In the genomic region with DNA sequence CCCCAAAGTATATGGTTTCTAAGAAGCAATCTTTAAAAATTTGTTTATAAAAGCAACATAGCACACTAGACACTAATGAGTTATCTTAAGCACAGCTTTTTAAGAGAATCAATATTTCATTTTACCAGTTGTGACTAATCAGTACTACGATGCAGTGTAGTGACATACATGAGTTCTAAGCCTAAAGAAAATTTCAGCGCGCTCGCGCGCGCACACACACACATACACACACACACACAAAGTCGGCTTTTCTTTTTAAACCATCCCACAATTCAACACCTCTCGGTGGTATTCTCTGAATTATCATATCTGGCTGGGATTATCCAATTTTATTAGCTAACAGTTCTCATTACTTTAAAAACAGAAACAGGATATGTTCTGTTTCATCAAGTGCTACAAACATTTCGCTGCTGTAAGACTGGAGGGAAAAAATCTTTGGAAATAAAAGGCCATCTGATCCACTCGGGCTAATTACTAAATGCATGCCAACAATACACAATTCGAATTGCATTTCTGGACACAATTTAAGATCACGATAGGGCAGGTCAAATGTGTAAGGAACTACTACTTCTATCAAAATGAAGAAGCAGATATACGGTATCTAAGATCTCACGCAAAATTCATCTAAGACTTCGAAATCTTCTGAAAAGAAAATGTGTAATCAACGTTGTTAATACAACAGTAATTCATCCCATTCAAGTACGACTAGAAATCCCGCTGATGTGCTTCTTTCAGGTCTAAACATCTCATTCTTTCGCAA, we compare ENCODE assay signal across 1 cellular context.
TF ChIP-seq lines count a peak whose summit lies in the region.

No MANE protein-coding gene starts in this region.

TF ChIP-seq in K562, 482 proteins besides CTCF, POLR2A, EP300 and RAD21 (continued from another document and continues in another):
- TF ChIP-seq, protein P1, sequence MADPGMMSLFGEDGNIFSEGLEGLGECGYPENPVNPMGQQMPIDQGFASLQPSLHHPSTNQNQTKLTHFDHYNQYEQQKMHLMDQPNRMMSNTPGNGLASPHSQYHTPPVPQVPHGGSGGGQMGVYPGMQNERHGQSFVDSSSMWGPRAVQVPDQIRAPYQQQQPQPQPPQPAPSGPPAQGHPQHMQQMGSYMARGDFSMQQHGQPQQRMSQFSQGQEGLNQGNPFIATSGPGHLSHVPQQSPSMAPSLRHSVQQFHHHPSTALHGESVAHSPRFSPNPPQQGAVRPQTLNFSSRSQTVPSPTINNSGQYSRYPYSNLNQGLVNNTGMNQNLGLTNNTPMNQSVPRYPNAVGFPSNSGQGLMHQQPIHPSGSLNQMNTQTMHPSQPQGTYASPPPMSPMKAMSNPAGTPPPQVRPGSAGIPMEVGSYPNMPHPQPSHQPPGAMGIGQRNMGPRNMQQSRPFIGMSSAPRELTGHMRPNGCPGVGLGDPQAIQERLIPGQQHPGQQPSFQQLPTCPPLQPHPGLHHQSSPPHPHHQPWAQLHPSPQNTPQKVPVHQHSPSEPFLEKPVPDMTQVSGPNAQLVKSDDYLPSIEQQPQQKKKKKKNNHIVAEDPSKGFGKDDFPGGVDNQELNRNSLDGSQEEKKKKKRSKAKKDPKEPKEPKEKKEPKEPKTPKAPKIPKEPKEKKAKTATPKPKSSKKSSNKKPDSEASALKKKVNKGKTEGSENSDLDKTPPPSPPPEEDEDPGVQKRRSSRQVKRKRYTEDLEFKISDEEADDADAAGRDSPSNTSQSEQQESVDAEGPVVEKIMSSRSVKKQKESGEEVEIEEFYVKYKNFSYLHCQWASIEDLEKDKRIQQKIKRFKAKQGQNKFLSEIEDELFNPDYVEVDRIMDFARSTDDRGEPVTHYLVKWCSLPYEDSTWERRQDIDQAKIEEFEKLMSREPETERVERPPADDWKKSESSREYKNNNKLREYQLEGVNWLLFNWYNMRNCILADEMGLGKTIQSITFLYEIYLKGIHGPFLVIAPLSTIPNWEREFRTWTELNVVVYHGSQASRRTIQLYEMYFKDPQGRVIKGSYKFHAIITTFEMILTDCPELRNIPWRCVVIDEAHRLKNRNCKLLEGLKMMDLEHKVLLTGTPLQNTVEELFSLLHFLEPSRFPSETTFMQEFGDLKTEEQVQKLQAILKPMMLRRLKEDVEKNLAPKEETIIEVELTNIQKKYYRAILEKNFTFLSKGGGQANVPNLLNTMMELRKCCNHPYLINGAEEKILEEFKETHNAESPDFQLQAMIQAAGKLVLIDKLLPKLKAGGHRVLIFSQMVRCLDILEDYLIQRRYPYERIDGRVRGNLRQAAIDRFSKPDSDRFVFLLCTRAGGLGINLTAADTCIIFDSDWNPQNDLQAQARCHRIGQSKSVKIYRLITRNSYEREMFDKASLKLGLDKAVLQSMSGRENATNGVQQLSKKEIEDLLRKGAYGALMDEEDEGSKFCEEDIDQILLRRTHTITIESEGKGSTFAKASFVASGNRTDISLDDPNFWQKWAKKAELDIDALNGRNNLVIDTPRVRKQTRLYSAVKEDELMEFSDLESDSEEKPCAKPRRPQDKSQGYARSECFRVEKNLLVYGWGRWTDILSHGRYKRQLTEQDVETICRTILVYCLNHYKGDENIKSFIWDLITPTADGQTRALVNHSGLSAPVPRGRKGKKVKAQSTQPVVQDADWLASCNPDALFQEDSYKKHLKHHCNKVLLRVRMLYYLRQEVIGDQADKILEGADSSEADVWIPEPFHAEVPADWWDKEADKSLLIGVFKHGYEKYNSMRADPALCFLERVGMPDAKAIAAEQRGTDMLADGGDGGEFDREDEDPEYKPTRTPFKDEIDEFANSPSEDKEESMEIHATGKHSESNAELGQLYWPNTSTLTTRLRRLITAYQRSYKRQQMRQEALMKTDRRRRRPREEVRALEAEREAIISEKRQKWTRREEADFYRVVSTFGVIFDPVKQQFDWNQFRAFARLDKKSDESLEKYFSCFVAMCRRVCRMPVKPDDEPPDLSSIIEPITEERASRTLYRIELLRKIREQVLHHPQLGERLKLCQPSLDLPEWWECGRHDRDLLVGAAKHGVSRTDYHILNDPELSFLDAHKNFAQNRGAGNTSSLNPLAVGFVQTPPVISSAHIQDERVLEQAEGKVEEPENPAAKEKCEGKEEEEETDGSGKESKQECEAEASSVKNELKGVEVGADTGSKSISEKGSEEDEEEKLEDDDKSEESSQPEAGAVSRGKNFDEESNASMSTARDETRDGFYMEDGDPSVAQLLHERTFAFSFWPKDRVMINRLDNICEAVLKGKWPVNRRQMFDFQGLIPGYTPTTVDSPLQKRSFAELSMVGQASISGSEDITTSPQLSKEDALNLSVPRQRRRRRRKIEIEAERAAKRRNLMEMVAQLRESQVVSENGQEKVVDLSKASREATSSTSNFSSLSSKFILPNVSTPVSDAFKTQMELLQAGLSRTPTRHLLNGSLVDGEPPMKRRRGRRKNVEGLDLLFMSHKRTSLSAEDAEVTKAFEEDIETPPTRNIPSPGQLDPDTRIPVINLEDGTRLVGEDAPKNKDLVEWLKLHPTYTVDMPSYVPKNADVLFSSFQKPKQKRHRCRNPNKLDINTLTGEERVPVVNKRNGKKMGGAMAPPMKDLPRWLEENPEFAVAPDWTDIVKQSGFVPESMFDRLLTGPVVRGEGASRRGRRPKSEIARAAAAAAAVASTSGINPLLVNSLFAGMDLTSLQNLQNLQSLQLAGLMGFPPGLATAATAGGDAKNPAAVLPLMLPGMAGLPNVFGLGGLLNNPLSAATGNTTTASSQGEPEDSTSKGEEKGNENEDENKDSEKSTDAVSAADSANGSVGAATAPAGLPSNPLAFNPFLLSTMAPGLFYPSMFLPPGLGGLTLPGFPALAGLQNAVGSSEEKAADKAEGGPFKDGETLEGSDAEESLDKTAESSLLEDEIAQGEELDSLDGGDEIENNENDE (IDR thresholded peaks at IDR 0.05; ENCODE audit: low read depth, low read length) = no peak
- TF ChIP-seq, protein P2, sequence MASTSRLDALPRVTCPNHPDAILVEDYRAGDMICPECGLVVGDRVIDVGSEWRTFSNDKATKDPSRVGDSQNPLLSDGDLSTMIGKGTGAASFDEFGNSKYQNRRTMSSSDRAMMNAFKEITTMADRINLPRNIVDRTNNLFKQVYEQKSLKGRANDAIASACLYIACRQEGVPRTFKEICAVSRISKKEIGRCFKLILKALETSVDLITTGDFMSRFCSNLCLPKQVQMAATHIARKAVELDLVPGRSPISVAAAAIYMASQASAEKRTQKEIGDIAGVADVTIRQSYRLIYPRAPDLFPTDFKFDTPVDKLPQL (IDR thresholded peaks at IDR 0.05; ENCODE audit: extremely low read depth, insufficient read length) = no peak
- TF ChIP-seq ZKSCAN3 (CRISPR knock-in tag; IDR thresholded peaks at IDR 0.05) (no peak), SMARCA4 (IDR thresholded peaks at IDR 0.05) (peak; percentile 48), MCM5 (IDR thresholded peaks at IDR 0.05; ENCODE audit: low read depth) (no peak), CCNT2 (IDR thresholded peaks at IDR 0.05; ENCODE audit: borderline replicate concordance, extremely low read depth, insufficient read length, low read depth, low read length) (no peak), RB1 (IDR thresholded peaks at IDR 0.05; ENCODE audit: low read depth) (peak; percentile 36; the same call in 1 of the 2 replicates), L3MBTL2 (IDR thresholded peaks at IDR 0.05) (no peak), GABPB1 (CRISPR knock-in tag; IDR thresholded peaks at IDR 0.05) (no peak), SETDB1 (IDR thresholded peaks at IDR 0.05; ENCODE audit: low read length) (no peak), ILK (tag; IDR thresholded peaks at IDR 0.05; ENCODE audit: borderline replicate concordance, low read depth) (0 out of 2 replicates have a peak, but pooled peaks have one; percentile 23), ILF3 (IDR thresholded peaks at IDR 0.05; ENCODE audit: borderline replicate concordance) (no peak), ZNF589 (CRISPR knock-in tag; IDR thresholded peaks at IDR 0.05; ENCODE audit: low read depth) (0 out of 2 replicates have a peak, but pooled peaks have one; percentile 24), RBM25 (IDR thresholded peaks at IDR 0.05; ENCODE audit: low read depth, low read length, severe bottlenecking) (no peak), MCM2 (IDR thresholded peaks at IDR 0.05; ENCODE audit: low read depth) (no peak), ZNF408 (CRISPR knock-in tag; IDR thresholded peaks at IDR 0.05; ENCODE audit: low read depth) (no peak), RUNX1 (IDR thresholded peaks at IDR 0.05; ENCODE audit: low read depth) (no peak)
- TF ChIP-seq, protein P3, sequence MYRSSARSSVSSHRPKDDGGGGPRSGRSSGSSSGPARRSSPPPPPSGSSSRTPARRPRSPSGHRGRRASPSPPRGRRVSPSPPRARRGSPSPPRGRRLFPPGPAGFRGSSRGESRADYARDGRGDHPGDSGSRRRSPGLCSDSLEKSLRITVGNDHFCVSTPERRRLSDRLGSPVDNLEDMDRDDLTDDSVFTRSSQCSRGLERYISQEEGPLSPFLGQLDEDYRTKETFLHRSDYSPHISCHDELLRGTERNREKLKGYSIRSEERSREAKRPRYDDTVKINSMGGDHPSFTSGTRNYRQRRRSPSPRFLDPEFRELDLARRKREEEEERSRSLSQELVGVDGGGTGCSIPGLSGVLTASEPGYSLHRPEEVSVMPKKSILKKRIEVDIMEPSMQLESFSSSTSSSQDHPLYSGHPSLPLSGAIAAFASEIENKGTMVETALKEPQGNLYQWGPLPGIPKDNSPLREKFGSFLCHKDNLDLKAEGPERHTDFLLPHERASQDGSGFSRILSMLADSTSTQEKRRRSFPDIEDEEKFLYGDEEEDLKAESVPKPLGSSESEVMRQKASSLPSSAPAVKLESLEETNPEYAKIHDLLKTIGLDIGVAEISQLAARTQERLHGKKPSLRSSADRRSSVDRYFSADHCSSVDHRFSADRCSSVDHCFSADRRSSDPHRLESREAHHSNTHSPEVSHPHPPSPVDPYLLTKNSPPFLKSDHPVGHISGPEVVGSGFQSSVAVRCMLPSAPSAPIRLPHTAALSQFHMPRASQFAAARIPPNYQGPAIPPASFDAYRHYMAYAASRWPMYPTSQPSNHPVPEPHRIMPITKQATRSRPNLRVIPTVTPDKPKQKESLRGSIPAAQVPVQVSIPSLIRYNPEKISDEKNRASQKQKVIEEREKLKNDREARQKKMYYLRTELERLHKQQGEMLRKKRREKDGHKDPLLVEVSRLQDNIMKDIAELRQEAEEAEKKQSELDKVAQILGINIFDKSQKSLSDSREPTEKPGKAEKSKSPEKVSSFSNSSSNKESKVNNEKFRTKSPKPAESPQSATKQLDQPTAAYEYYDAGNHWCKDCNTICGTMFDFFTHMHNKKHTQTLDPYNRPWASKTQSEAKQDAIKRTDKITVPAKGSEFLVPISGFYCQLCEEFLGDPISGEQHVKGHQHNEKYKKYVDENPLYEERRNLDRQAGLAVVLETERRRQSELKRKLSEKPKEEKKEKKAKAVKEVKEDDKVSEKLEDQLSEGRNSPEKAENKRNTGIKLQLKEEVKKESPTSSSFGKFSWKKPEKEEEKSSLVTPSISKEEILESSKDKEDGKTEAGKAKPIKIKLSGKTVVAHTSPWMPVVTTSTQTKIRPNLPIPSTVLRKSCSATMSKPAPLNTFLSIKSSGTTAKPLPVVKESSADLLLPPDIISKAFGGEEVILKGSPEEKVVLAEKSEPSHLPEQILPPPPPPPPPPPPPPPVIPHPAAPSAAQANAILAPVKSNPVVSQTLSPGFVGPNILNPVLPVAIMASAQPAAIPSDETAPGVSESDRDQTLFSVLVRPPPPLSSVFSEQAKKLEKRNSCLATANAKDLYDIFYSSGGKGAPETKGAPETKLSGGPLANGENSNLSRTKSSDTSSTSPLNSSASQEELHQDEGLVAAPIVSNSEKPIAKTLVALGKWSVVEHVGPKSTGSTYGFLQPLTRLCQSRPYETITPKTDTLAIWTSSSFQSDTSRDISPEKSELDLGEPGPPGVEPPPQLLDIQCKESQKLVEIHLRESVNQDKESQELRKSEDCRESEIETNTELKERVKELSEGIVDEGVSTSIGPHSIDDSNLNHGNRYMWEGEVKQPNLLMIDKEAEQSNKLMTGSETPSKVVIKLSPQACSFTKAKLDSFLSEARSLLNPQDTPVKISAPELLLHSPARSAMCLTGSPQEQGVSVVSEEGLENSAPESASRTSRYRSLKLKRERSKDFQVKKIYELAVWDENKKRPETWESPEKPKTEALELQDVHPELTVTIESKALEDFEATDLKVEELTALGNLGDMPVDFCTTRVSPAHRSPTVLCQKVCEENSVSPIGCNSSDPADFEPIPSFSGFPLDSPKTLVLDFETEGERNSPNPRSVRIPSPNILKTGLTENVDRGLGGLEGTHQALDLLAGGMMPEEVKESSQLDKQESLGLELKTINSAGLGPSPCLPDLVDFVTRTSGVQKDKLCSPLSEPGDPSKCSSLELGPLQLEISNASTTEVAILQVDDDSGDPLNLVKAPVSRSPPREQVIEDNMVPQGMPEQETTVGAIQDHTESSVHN (IDR thresholded peaks at IDR 0.05; ENCODE audit: borderline replicate concordance in 1 of 2, low read depth in 1 of 2) = no peak
- TF ChIP-seq, protein P4, sequence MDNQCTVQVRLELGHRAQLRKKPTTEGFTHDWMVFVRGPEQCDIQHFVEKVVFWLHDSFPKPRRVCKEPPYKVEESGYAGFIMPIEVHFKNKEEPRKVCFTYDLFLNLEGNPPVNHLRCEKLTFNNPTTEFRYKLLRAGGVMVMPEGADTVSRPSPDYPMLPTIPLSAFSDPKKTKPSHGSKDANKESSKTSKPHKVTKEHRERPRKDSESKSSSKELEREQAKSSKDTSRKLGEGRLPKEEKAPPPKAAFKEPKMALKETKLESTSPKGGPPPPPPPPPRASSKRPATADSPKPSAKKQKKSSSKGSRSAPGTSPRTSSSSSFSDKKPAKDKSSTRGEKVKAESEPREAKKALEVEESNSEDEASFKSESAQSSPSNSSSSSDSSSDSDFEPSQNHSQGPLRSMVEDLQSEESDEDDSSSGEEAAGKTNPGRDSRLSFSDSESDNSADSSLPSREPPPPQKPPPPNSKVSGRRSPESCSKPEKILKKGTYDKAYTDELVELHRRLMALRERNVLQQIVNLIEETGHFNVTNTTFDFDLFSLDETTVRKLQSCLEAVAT (IDR thresholded peaks at IDR 0.05) = peak in 1 of 2 experiments; percentile 72; a peak in 1 of 4 replicates
- TF ChIP-seq, protein P5, sequence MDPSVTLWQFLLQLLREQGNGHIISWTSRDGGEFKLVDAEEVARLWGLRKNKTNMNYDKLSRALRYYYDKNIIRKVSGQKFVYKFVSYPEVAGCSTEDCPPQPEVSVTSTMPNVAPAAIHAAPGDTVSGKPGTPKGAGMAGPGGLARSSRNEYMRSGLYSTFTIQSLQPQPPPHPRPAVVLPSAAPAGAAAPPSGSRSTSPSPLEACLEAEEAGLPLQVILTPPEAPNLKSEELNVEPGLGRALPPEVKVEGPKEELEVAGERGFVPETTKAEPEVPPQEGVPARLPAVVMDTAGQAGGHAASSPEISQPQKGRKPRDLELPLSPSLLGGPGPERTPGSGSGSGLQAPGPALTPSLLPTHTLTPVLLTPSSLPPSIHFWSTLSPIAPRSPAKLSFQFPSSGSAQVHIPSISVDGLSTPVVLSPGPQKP (CRISPR knock-in tag; IDR thresholded peaks at IDR 0.05) = no peak
- TF ChIP-seq, protein P6, sequence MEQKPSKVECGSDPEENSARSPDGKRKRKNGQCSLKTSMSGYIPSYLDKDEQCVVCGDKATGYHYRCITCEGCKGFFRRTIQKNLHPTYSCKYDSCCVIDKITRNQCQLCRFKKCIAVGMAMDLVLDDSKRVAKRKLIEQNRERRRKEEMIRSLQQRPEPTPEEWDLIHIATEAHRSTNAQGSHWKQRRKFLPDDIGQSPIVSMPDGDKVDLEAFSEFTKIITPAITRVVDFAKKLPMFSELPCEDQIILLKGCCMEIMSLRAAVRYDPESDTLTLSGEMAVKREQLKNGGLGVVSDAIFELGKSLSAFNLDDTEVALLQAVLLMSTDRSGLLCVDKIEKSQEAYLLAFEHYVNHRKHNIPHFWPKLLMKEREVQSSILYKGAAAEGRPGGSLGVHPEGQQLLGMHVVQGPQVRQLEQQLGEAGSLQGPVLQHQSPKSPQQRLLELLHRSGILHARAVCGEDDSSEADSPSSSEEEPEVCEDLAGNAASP (IDR thresholded peaks at IDR 0.05) = no peak
